ENCODE assay signal across 20 cellular contexts in genomic region chr3:69504232-69504631, GRCh38.
"Had no signal": no experiment of that assay in that cellular context is flagged by ENCODE, and none has a peak within 500 bp of the region (broad histone marks: within the 10 kb centered on the region; RNA-seq: fewer than 3 reads in every experiment).

No MANE protein-coding gene starts in this region.

- H3K36me3 Mint-ChIP-seq: activated naive CD8-positive, alpha-beta T cell treated with anti-CD3 and anti-CD28 coated beads, Interleukin-2, amount 10 ng/mL, durations not matched to agents 7 days and 5 days; immature natural killer cell; naive B cell; stimulated activated naive B cell treated with anti-CD40 and anti-IgM and Interleukin-4, amounts not matched to agents 10 μg/mL and 1 μg/mL and 100 μg/mL, for 72 hours had no signal

- ATAC-seq: gastrocnemius medialis; heart left ventricle; left colon; stimulated activated naive B cell treated with anti-CD40 and anti-IgM and Interleukin-4, amounts not matched to agents 10 μg/mL and 1 μg/mL and 100 μg/mL, for 72 hours had no signal

- H3K27me3 Mint-ChIP-seq: naive B cell had no signal

- H3K27me3 ChIP-seq: ascending aorta, esophagus squamous epithelium, gastrocnemius medialis, heart left ventricle, tibial artery, vagina had no signal

- H3K4me1 Mint-ChIP-seq: activated B cell treated with CpG ODN at 0.5 μM for 24 hours; activated CD4-positive, alpha-beta T cell treated with anti-CD3 and anti-CD28 coated beads, Interleukin-2, amount 10 ng/mL, durations not matched to agents 24 days and 14 days; activated naive CD8-positive, alpha-beta T cell treated with anti-CD3 and anti-CD28 coated beads, Interleukin-2, amount 10 ng/mL, durations not matched to agents 7 days and 5 days; immature natural killer cell; naive B cell had no signal

- H3K4me3 ChIP-seq: ascending aorta, esophagus squamous epithelium, gastrocnemius medialis, heart left ventricle, skin epidermis, tibial artery, vagina had no signal

- H3K36me3 ChIP-seq: ascending aorta, esophagus squamous epithelium, gastrocnemius medialis, heart left ventricle, tibial artery, vagina had no signal

- H3K9ac ChIP-seq: parathyroid adenoma had no signal

- DNase-seq: activated B cell treated with CpG ODN at 0.5 μM for 24 hours; activated CD4-positive, alpha-beta T cell treated with anti-CD3 and anti-CD28 coated beads, Interleukin-2, amount 10 ng/mL, durations not matched to agents 24 days and 14 days; activated naive CD4-positive, alpha-beta T cell; activated naive CD8-positive, alpha-beta T cell treated with anti-CD3 and anti-CD28 coated beads, Interleukin-2, amount 10 ng/mL, durations not matched to agents 7 days and 5 days; esophagus squamous epithelium; gastrocnemius medialis; heart left ventricle; immature natural killer cell; left colon; naive B cell; stimulated activated CD4-positive, alpha-beta T cell treated with anti-CD3 and anti-CD28 coated beads, Interleukin-15, amount 100 ng/mL, for 24 hours; stimulated activated CD4-positive, alpha-beta T cell treated with anti-CD3 and anti-CD28 coated beads, Interleukin-4, amount 100 ng/mL, for 1 hour; stimulated activated naive B cell treated with anti-CD40 and anti-IgM and Interleukin-4, amounts not matched to agents 10 μg/mL and 1 μg/mL and 100 μg/mL, for 72 hours; T-helper 2 cell; tibial artery had no signal

- H3K27ac Mint-ChIP-seq: activated B cell treated with CpG ODN at 0.5 μM for 24 hours; activated CD4-positive, alpha-beta T cell treated with anti-CD3 and anti-CD28 coated beads, Interleukin-2, amount 10 ng/mL, durations not matched to agents 24 days and 14 days; activated naive CD8-positive, alpha-beta T cell treated with anti-CD3 and anti-CD28 coated beads, Interleukin-2, amount 10 ng/mL, durations not matched to agents 7 days and 5 days; activated T-helper 1 cell treated with anti-CD3 and anti-CD28 coated beads, Interleukin-12 subunit alpha, Interleukin-12 subunit beta, Interleukin-2, Interleukin-4 antibody, amounts not matched to agents 30 ng/mL and 10 ng/mL and 1 ng/mL, durations not matched to agents 14 hours and 24 hours and 36 hours; immature natural killer cell; naive B cell; stimulated activated naive B cell treated with anti-CD40 and anti-IgM and Interleukin-4, amounts not matched to agents 10 μg/mL and 1 μg/mL and 100 μg/mL, for 72 hours had no signal

- H3K9me3 Mint-ChIP-seq: activated B cell treated with CpG ODN at 0.5 μM for 24 hours; activated CD4-positive, alpha-beta T cell treated with anti-CD3 and anti-CD28 coated beads, Interleukin-2, amount 10 ng/mL, durations not matched to agents 24 days and 14 days; activated naive CD8-positive, alpha-beta T cell treated with anti-CD3 and anti-CD28 coated beads, Interleukin-2, amount 10 ng/mL, durations not matched to agents 7 days and 5 days; activated T-helper 1 cell treated with anti-CD3 and anti-CD28 coated beads, Interleukin-12 subunit alpha, Interleukin-12 subunit beta, Interleukin-2, Interleukin-4 antibody, amounts not matched to agents 30 ng/mL and 10 ng/mL and 1 ng/mL, durations not matched to agents 14 hours and 24 hours and 36 hours had no signal

- H3K27ac ChIP-seq: ascending aorta, esophagus squamous epithelium, gastrocnemius medialis, parathyroid adenoma, skin epidermis, tibial artery, vagina had no signal

- H3K4me1 ChIP-seq: ascending aorta, gastrocnemius medialis, parathyroid adenoma, tibial artery, vagina had no signal

- H3K4me3 Mint-ChIP-seq: activated B cell treated with CpG ODN at 0.5 μM for 24 hours; activated CD4-positive, alpha-beta T cell treated with anti-CD3 and anti-CD28 coated beads, Interleukin-2, amount 10 ng/mL, durations not matched to agents 24 days and 14 days; activated naive CD8-positive, alpha-beta T cell treated with anti-CD3 and anti-CD28 coated beads, Interleukin-2, amount 10 ng/mL, durations not matched to agents 7 days and 5 days; activated T-helper 1 cell treated with anti-CD3 and anti-CD28 coated beads, Interleukin-12 subunit alpha, Interleukin-12 subunit beta, Interleukin-2, Interleukin-4 antibody, amounts not matched to agents 30 ng/mL and 10 ng/mL and 1 ng/mL, durations not matched to agents 14 hours and 24 hours and 36 hours; immature natural killer cell; naive B cell; stimulated activated naive B cell treated with anti-CD40 and anti-IgM and Interleukin-4, amounts not matched to agents 10 μg/mL and 1 μg/mL and 100 μg/mL, for 72 hours had no signal

- H3K9me3 ChIP-seq: ascending aorta, esophagus squamous epithelium, gastrocnemius medialis, heart left ventricle, tibial artery, vagina had no signal
